ENCODE assay signal across 28 cellular contexts in the genomic region with DNA sequence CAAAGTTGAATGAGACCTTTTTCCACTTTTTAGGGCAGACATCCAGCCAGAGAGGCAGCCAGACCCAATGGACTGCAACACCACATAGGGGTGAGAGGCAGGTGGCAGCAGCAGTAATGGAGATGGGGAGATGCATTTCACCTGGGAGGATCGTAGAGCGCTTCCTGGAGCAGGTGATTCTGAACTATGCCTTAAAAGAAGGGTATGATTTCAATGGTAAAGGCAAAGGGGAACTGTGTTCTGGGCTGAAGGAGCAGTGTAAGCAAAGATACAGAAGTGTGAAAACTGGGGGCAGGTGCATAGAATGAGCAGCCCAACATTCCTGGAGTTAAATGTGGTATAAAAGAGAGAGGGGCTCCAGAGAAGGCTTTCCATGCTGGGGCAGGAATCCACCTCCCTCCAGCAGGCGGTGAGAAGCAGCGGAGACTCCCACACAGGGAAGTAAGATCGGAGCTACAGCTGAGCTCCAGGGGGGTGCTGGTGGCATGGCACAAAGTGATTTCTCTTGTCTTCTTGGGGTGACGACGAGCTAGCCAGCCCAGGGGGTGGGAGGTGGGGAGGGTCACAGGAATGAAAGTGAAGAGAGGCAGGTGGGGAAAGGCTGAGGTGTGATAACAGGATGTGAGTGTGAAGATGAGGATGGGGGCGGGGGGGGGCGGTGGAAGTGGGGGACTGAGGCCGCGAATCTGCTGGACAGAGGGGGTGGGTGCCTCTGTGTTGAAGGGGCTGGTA.
"Had no signal": no experiment of that assay in that cellular context is flagged by ENCODE, and none has a peak within 500 bp of the region (broad histone marks: within the 10 kb centered on the region; RNA-seq: fewer than 3 reads in every experiment).

No MANE protein-coding gene starts in this region.

- H3K27me3 Mint-ChIP-seq: activated naive CD8-positive, alpha-beta T cell treated with anti-CD3 and anti-CD28 coated beads, Interleukin-2, amount 50 U/mL, for 24 hours had no signal

- H3K9me3 ChIP-seq: sigmoid colon, testis, upper lobe of left lung had no signal

- H3K27ac Mint-ChIP-seq: activated CD4-positive, alpha-beta memory T cell treated with anti-CD3 and anti-CD28 coated beads, Interleukin-2, amount 10 ng/mL, durations not matched to agents 7 days and 5 days; activated CD4-positive, alpha-beta T cell treated with anti-CD3 and anti-CD28 coated beads, Interleukin-2, amount 10 ng/mL, durations not matched to agents 24 days and 14 days; activated naive CD4-positive, alpha-beta T cell treated with anti-CD3 and anti-CD28 coated beads, Interleukin-2, amount 10 ng/mL, durations not matched to agents 7 days and 5 days; activated naive CD8-positive, alpha-beta T cell treated with anti-CD3 and anti-CD28 coated beads, Interleukin-2, amount 50 U/mL, for 24 hours; activated T-cell treated with anti-CD3 and anti-CD28 coated beads, Interleukin-2, amount 50 U/mL, for 72 hours; dendritic cell treated with granulocyte-macrophage colony-stimulating factor and Interleukin-4, amounts not matched to agents 40 ng/mL and 50 ng/mL, for 4 days; progenitor cell of endocrine pancreas had no signal

- H3K4me2 ChIP-seq: smooth muscle cell had no signal

- ATAC-seq: activated CD4-positive, CD25-positive, alpha-beta regulatory T cell treated with anti-CD3 and anti-CD28 coated beads, Interleukin-2, amount 50 U/mL, for 24 hours; activated naive CD8-positive, alpha-beta T cell treated with anti-CD3 and anti-CD28 coated beads, Interleukin-2, amount 50 U/mL, for 24 hours; activated T-cell treated with anti-CD3 and anti-CD28 coated beads, Interleukin-2, amount 50 U/mL, for 72 hours; heart right ventricle; left cardiac atrium; mucosa of descending colon had no signal

- H3K27ac ChIP-seq: cardiac muscle cell, heart right ventricle, sigmoid colon, testis, upper lobe of left lung had no signal

- H3K36me3 Mint-ChIP-seq: activated naive CD4-positive, alpha-beta T cell treated with anti-CD3 and anti-CD28 coated beads, Interleukin-2, amount 10 ng/mL, durations not matched to agents 7 days and 5 days had no signal

- H3K36me3 ChIP-seq: cardiac muscle cell, heart right ventricle, sigmoid colon, upper lobe of left lung had no signal

- DNase-seq: activated CD4-positive, alpha-beta memory T cell treated with anti-CD3 and anti-CD28 coated beads, Interleukin-2, amount 10 ng/mL, durations not matched to agents 7 days and 5 days; activated CD4-positive, alpha-beta T cell treated with anti-CD3 and anti-CD28 coated beads, Interleukin-2, amount 10 ng/mL, durations not matched to agents 24 days and 14 days; activated effector memory CD4-positive, alpha-beta T cell treated with anti-CD3 and anti-CD28 coated beads, Interleukin-2, amount 50 U/mL, for 16 hours; activated naive CD4-positive, alpha-beta T cell treated with anti-CD3 and anti-CD28 coated beads, Interleukin-2, amount 10 ng/mL, durations not matched to agents 7 days and 5 days; activated naive CD8-positive, alpha-beta T cell treated with anti-CD3 and anti-CD28 coated beads, Interleukin-2, amount 50 U/mL, for 24 hours; activated T-cell treated with anti-CD3 and anti-CD28 coated beads, Interleukin-2, amount 50 U/mL, for 72 hours; effector CD4-positive, alpha-beta T cell; erythroblast; foreskin fibroblast; heart right ventricle; islet precursor cell; left cardiac atrium; mesenchymal stem cell; retina; sigmoid colon; stimulated activated CD4-positive, alpha-beta T cell treated with anti-CD3 and anti-CD28 coated beads, Interleukin-15, amount 100 ng/mL, for 24 hours; stimulated activated CD8-positive, alpha-beta memory T cell treated with anti-CD3 and anti-CD28 coated beads, Interleukin-4, amount 100 ng/mL, for 48 hours; stimulated activated naive CD4-positive, alpha-beta T cell; T1000; testis; upper lobe of left lung had no signal

- H3K4me3 ChIP-seq: cardiac muscle cell, heart right ventricle, mucosa of descending colon, sigmoid colon, smooth muscle cell, testis, upper lobe of left lung had no signal

- H3K9me3 Mint-ChIP-seq: activated CD4-positive, alpha-beta memory T cell treated with anti-CD3 and anti-CD28 coated beads, Interleukin-2, amount 10 ng/mL, durations not matched to agents 7 days and 5 days; activated CD4-positive, alpha-beta T cell treated with anti-CD3 and anti-CD28 coated beads, Interleukin-2, amount 10 ng/mL, durations not matched to agents 24 days and 14 days; activated naive CD4-positive, alpha-beta T cell treated with anti-CD3 and anti-CD28 coated beads, Interleukin-2, amount 10 ng/mL, durations not matched to agents 7 days and 5 days; activated naive CD8-positive, alpha-beta T cell treated with anti-CD3 and anti-CD28 coated beads, Interleukin-2, amount 50 U/mL, for 24 hours; activated T-cell treated with anti-CD3 and anti-CD28 coated beads, Interleukin-2, amount 50 U/mL, for 72 hours; dendritic cell treated with granulocyte-macrophage colony-stimulating factor and Interleukin-4, amounts not matched to agents 40 ng/mL and 50 ng/mL, for 4 days; T-helper 1 cell treated with Interleukin-12 subunit alpha and Interleukin-12 subunit beta and Interleukin-4 antibody, amounts not matched to agents 30 μg/mL and 1 μg/mL, for 36 hours had no signal

- H3K4me3 Mint-ChIP-seq: activated CD4-positive, alpha-beta memory T cell treated with anti-CD3 and anti-CD28 coated beads, Interleukin-2, amount 10 ng/mL, durations not matched to agents 7 days and 5 days; activated CD4-positive, alpha-beta T cell treated with anti-CD3 and anti-CD28 coated beads, Interleukin-2, amount 10 ng/mL, durations not matched to agents 24 days and 14 days; activated naive CD4-positive, alpha-beta T cell treated with anti-CD3 and anti-CD28 coated beads, Interleukin-2, amount 10 ng/mL, durations not matched to agents 7 days and 5 days; activated naive CD8-positive, alpha-beta T cell treated with anti-CD3 and anti-CD28 coated beads, Interleukin-2, amount 50 U/mL, for 24 hours; activated T-cell treated with anti-CD3 and anti-CD28 coated beads, Interleukin-2, amount 50 U/mL, for 72 hours; dendritic cell treated with granulocyte-macrophage colony-stimulating factor and Interleukin-4, amounts not matched to agents 40 ng/mL and 50 ng/mL, for 4 days; T-helper 1 cell treated with Interleukin-12 subunit alpha and Interleukin-12 subunit beta and Interleukin-4 antibody, amounts not matched to agents 30 μg/mL and 1 μg/mL, for 36 hours had no signal

- H3K27me3 ChIP-seq: cardiac muscle cell, heart right ventricle, sigmoid colon, testis had no signal
